25 cellular contexts compared by ENCODE assay signal in the genomic region with DNA sequence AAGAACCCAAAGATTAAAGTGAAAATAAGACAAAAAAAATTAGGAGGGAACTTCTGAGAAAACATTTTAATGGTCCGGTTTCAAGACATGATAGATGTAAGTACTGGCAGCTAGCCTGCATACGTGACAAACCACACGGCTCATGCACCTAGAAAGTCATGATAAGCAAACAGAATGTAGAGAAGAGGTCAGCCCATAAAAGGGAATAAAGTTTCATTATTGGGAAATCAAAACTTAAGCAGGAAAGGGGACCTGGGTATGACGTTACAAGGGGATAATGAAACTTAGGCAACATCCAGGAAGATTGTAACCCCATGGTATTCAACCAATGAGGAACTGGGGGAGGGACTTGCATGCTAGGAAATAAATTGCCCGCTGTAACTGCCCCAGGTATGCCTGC.
"Had no signal": no experiment of that assay in that cellular context is flagged by ENCODE, and none has a peak within 500 bp of the region (broad histone marks: within the 10 kb centered on the region; RNA-seq: fewer than 3 reads in every experiment).

No MANE protein-coding gene starts in this region.

- H3K27me3 ChIP-seq: body of pancreas, hepatocyte, neural progenitor cell had no signal

- H3K27ac ChIP-seq: body of pancreas, hepatocyte, left ventricle myocardium inferior, neural progenitor cell, thoracic aorta had no signal

- H3K4me2 ChIP-seq: hepatocyte, neural progenitor cell had no signal

- H3K4me3 ChIP-seq: body of pancreas, hepatocyte, left ventricle myocardium inferior, neural progenitor cell, thoracic aorta had no signal

- H3K9ac ChIP-seq: neural progenitor cell had no signal

- H3K36me3 ChIP-seq: left ventricle myocardium inferior, neural progenitor cell, thoracic aorta had no signal

- H3K79me2 ChIP-seq: hepatocyte had no signal

- H2AFZ ChIP-seq: hepatocyte, neural progenitor cell had no signal

- H3K4me1 ChIP-seq: body of pancreas, left ventricle myocardium inferior, neural progenitor cell had no signal

- FAIRE-seq: frontal cortex, small intestine had no signal

- DNase-seq: activated CD4-positive, alpha-beta T cell treated with anti-CD3 and anti-CD28 coated beads, Interleukin-2, amount 10 ng/mL, durations not matched to agents 7 days and 5 days; activated CD8-positive, alpha-beta memory T cell treated with anti-CD3 and anti-CD28 coated beads, Interleukin-2, amount 10 ng/mL, durations not matched to agents 7 days and 5 days; activated CD8-positive, alpha-beta T cell treated with anti-CD3 and anti-CD28 coated beads for 36 hours; activated effector memory CD4-positive, alpha-beta T cell treated with anti-CD3 and anti-CD28 coated beads, Interleukin-2, amount 50 U/mL, for 16 hours; activated naive CD4-positive, alpha-beta T cell treated with anti-CD3 and anti-CD28 coated beads, Interleukin-2, amount 10 ng/mL, durations not matched to agents 7 days and 5 days; activated T-cell treated with anti-CD3 and anti-CD28 coated beads for 4 hours; body of pancreas; dermis blood vessel endothelial cell; effector CD8-positive, alpha-beta T cell; glutamatergic neuron; immature natural killer cell; left ventricle myocardium inferior; naive thymus-derived CD8-positive, alpha-beta T cell; posterior cingulate gyrus; small intestine; stimulated activated CD4-positive, alpha-beta T cell treated with anti-CD3 and anti-CD28 coated beads, Interleukin-2, amount 100 ng/mL, for 48 hours; stimulated activated CD8-positive, alpha-beta memory T cell treated with anti-CD3 and anti-CD28 coated beads, Interleukin-4, amount 100 ng/mL, for 48 hours; stimulated activated naive B cell treated with anti-CD40 and anti-IgM and Interleukin-4, amounts not matched to agents 10 μg/mL and 1 μg/mL and 100 μg/mL, for 72 hours had no signal

- ATAC-seq: activated CD4-positive, CD25-positive, alpha-beta regulatory T cell treated with anti-CD3 and anti-CD28 coated beads, Interleukin-2, amount 50 U/mL, for 24 hours; activated CD8-positive, alpha-beta memory T cell treated with anti-CD3 and anti-CD28 coated beads, Interleukin-2, amount 10 ng/mL, durations not matched to agents 7 days and 5 days; activated CD8-positive, alpha-beta T cell treated with anti-CD3 and anti-CD28 coated beads for 36 hours; body of pancreas; esophagus mucosa; naive thymus-derived CD8-positive, alpha-beta T cell; sciatic nerve; stimulated activated naive B cell treated with anti-CD40 and anti-IgM and Interleukin-4, amounts not matched to agents 10 μg/mL and 1 μg/mL and 100 μg/mL, for 72 hours had no signal

- H3K9me3 ChIP-seq: body of pancreas, left ventricle myocardium inferior, thoracic aorta had no signal
